1 cellular context compared by ENCODE assay signal in genomic region chr1:41241748-41242644, GRCh38.
TF ChIP-seq lines count a peak whose summit lies in the region.

Gene SCMH1 (minus strand): TSS chr1:41242306. CDS start chr1:41186133, 56,173 bp downstream.

TF ChIP-seq in K562, 482 proteins besides CTCF, POLR2A, EP300 and RAD21 (continued from another document and continues in another):
- no peak for TF ChIP-seq PBX2 (CRISPR knock-in tag; IDR thresholded peaks at IDR 0.05; ENCODE audit: low read depth)
- no peak for TF ChIP-seq PBX2 (tag; conservative IDR thresholded peaks at IDR 0.05; ENCODE audit: low read depth)
- TF ChIP-seq DPF2 (IDR thresholded peaks at IDR 0.05) = no peak
- TF ChIP-seq CGGBP1 (CRISPR knock-in tag; IDR thresholded peaks at IDR 0.05) = no peak
- TF ChIP-seq ZNF436 (CRISPR knock-in tag; IDR thresholded peaks at IDR 0.05) = no peak
- TF ChIP-seq HMG20A (CRISPR knock-in tag; conservative IDR thresholded peaks at IDR 0.05) = no peak
- TF ChIP-seq ZNF764 (CRISPR knock-in tag; IDR thresholded peaks at IDR 0.05; ENCODE audit: low read depth) = 0 out of 2 replicates have a peak, but pooled peaks have one; percentile 34
- TF ChIP-seq HIVEP1 (CRISPR knock-in tag; IDR thresholded peaks at IDR 0.05) = no peak
- no peak for TF ChIP-seq FOXK1 (CRISPR knock-in tag; IDR thresholded peaks at IDR 0.05; ENCODE audit: borderline replicate concordance)
- 0 out of 2 replicates have a peak, but pooled peaks have one; percentile 67 for TF ChIP-seq FOXP1 (CRISPR knock-in tag; IDR thresholded peaks at IDR 0.05)
- no peak for TF ChIP-seq HDAC2 (IDR thresholded peaks at IDR 0.05)
- no peak for TF ChIP-seq ZNF79 (CRISPR knock-in tag; IDR thresholded peaks at IDR 0.05; ENCODE audit: low read depth)
- TF ChIP-seq ERF (CRISPR knock-in tag; IDR thresholded peaks at IDR 0.05) = peak; percentile 90; the same call in 1 of the 2 replicates
- peak; percentile 55; the same call in 1 of the 2 replicates for TF ChIP-seq ZNF644 (tag; IDR thresholded peaks at IDR 0.05; ENCODE audit: low read depth)
- no peak for TF ChIP-seq LCOR (CRISPR knock-in tag; IDR thresholded peaks at IDR 0.05)
- TF ChIP-seq CHAMP1 (IDR thresholded peaks at IDR 0.05) = no peak
- no peak for TF ChIP-seq GATA2 (CRISPR knock-in tag; IDR thresholded peaks at IDR 0.05)
- TF ChIP-seq TFAM (CRISPR knock-in tag; conservative IDR thresholded peaks at IDR 0.05) = no peak
- TF ChIP-seq FOXA3 (CRISPR knock-in tag; conservative IDR thresholded peaks at IDR 0.05 in 1 of 2, IDR thresholded peaks at IDR 0.05 in 1 of 2) = no peak; a peak in 1 of 4 replicates
- TF ChIP-seq MEF2D (tag; conservative IDR thresholded peaks at IDR 0.05; ENCODE audit: low read depth) = no peak
- TF ChIP-seq DLX4 (CRISPR knock-in tag; IDR thresholded peaks at IDR 0.05) = no peak
- peak; percentile 60 for TF ChIP-seq ARID4B (CRISPR knock-in tag; IDR thresholded peaks at IDR 0.05)
- no peak for TF ChIP-seq ZKSCAN1 (IDR thresholded peaks at IDR 0.05; ENCODE audit: low read depth, low read length)
- no peak for TF ChIP-seq ARHGAP35 (IDR thresholded peaks at IDR 0.05; ENCODE audit: partially characterized antibody)
- no peak for TF ChIP-seq KLF1 (tag; IDR thresholded peaks at IDR 0.05)
- peak; percentile 65 for TF ChIP-seq GATAD2B (IDR thresholded peaks at IDR 0.05; ENCODE audit: borderline replicate concordance)
- TF ChIP-seq STAT5B (CRISPR knock-in tag; IDR thresholded peaks at IDR 0.05) = no peak
- no peak for TF ChIP-seq TRIM28 (IDR thresholded peaks at IDR 0.05)
- TF ChIP-seq PTBP1 (IDR thresholded peaks at IDR 0.05; ENCODE audit: low read depth, low read length) = no peak
- TF ChIP-seq PHB (CRISPR knock-in tag; IDR thresholded peaks at IDR 0.05) = no peak
- no peak for TF ChIP-seq CHD4 (IDR thresholded peaks at IDR 0.05; ENCODE audit: insufficient read depth, insufficient replicate concordance, low read depth, low read length, poor library complexity, severe bottlenecking)
- TF ChIP-seq SAFB (IDR thresholded peaks at IDR 0.05; ENCODE audit: borderline replicate concordance, low read depth, low read length) = peak; percentile 54
- peak; percentile 86 for TF ChIP-seq RBBP5 (IDR thresholded peaks at IDR 0.05; ENCODE audit: borderline replicate concordance, insufficient read depth, low read length, poor library complexity, severe bottlenecking)
- TF ChIP-seq ZNF445 (CRISPR knock-in tag; IDR thresholded peaks at IDR 0.05; ENCODE audit: low read depth) = no peak
- TF ChIP-seq E2F8 (IDR thresholded peaks at IDR 0.05; ENCODE audit: low read depth, partially characterized antibody) = no peak
- peak; percentile 74; the same call in 1 of the 2 replicates for TF ChIP-seq ZNF583 (CRISPR knock-in tag; IDR thresholded peaks at IDR 0.05)
- 0 out of 4 replicates have a peak, but pooled peaks of 1 of the 2 experiments have one; percentile 1 for TF ChIP-seq RCOR1 (IDR thresholded peaks at IDR 0.05; ENCODE audit: borderline replicate concordance in 1 of 2, low read depth in 2 of 2, low read length in 2 of 2)
- TF ChIP-seq ZNF778 (CRISPR knock-in tag; IDR thresholded peaks at IDR 0.05) = no peak
- no peak for TF ChIP-seq ELK1 (CRISPR knock-in tag; IDR thresholded peaks at IDR 0.05)
- TF ChIP-seq HES1 (IDR thresholded peaks at IDR 0.05; ENCODE audit: low read depth) = no peak
- no peak; the same call in 1 of the 2 replicates for TF ChIP-seq AFF4 (CRISPR knock-in tag; IDR thresholded peaks at IDR 0.05)
- TF ChIP-seq FOSL1 (tag; conservative IDR thresholded peaks at IDR 0.05) = peak; percentile 38; the same call in 1 of the 2 replicates
- peak; percentile 72; the same call in 1 of the 2 replicates for TF ChIP-seq ILF3 (IDR thresholded peaks at IDR 0.05; ENCODE audit: borderline replicate concordance)
- TF ChIP-seq EZH2 (IDR thresholded peaks at IDR 0.05; ENCODE audit: borderline replicate concordance, low read depth, low read length) = no peak
- TF ChIP-seq CHD1 (IDR thresholded peaks at IDR 0.05; ENCODE audit: low read length) = no peak
- TF ChIP-seq NCOA1 (IDR thresholded peaks at IDR 0.05; ENCODE audit: low read depth) = no peak
- no peak for TF ChIP-seq CBX5 (IDR thresholded peaks at IDR 0.05; ENCODE audit: borderline replicate concordance, low read depth)
- no peak for TF ChIP-seq ZNF165 (CRISPR knock-in tag; IDR thresholded peaks at IDR 0.05; ENCODE audit: borderline replicate concordance)
- no peak for TF ChIP-seq SMAD3 (CRISPR knock-in tag; conservative IDR thresholded peaks at IDR 0.05)
